Comparison of ENCODE assay signal across 19 cellular contexts in the genomic region with DNA sequence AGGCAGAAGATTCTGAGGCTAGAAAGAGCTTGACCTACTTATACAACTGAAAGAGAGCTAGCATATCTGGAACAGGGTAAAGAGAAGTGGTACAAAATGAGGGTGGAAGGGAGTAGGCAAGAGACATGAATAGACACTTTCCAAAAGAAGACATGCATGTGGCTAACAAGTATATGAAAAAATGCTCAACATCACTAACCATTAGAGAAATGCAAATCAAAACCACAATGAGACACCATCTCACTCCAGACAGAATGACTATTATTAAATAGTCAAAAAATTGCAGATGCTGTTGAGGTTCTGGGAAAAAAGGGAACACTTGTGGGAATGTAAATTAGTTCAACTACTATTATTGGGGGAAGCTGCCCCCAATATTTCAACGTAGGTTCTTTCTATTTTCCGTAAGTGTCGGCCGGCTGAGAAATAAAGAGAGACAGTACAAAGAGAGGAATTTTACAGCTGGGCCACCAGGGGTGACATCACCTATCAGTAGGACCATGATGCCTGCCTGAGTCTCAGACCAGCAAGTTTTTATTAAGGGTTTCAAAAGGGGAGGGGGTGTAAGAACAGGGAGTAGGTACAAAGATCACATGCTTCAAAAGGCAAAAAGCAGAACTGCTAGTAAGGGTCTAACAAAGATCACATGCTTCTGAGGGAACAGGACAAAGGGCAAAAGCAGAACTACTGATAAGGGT. TPM values are rescaled to one million over a fixed set of nuclear protein-coding genes. Genes with fewer than 3 reads are reported as not detected.
DNase-seq lines count a peak whose midpoint lies in the region; ATAC-seq and TF ChIP-seq lines count a peak whose summit lies in the region.
"Not testable (repeated sequence)": the region's sequence is repeated elsewhere in the genome, so short reads cannot be mapped to it uniquely, and the experiment has no call there.
"Had no signal": no experiment of that assay in that cellular context is flagged by ENCODE, and none has a peak within 500 bp of the region (broad histone marks: within the 10 kb centered on the region; RNA-seq: fewer than 3 reads in every experiment).

No MANE protein-coding gene starts in this region.

- H4K20me1 ChIP-seq in Karpas-422 (ENCODE audit: insufficient read depth, low read depth, low read length), result not testable (repeated sequence)

- not testable (repeated sequence) for H3K4me3 ChIP-seq in Karpas-422 (ENCODE audit: low read length)

- not testable (repeated sequence) for H2AFZ ChIP-seq in Karpas-422 (ENCODE audit: low read length)

- not testable (repeated sequence) for DNase-seq in Karpas-422
- DNase-seq in stimulated activated effector memory CD8-positive, alpha-beta T cell treated with anti-CD3 and anti-CD28 coated beads, Interleukin-12 subunit alpha, Interleukin-12 subunit beta, amount 100 ng/mL, for 72 hours (ENCODE audit: low spot score in 2 of 2), result peak in 1 of 2 donors; percentile 25

- not testable (repeated sequence) for H3K4me1 ChIP-seq in Karpas-422 (ENCODE audit: low read length)

- H3K9ac ChIP-seq in Karpas-422 (ENCODE audit: low read length), result not testable (repeated sequence)

- H3K36me3 ChIP-seq in Karpas-422 (ENCODE audit: insufficient read depth, low read length), result not testable (repeated sequence)

- not testable (repeated sequence) for H3K27ac Mint-ChIP-seq in stimulated activated effector memory CD8-positive, alpha-beta T cell treated with anti-CD3 and anti-CD28 coated beads, Interleukin-12 subunit alpha, Interleukin-12 subunit beta, amount 100 ng/mL, for 72 hours

- not testable (repeated sequence) for H3K4me1 Mint-ChIP-seq in stimulated activated effector memory CD8-positive, alpha-beta T cell treated with anti-CD3 and anti-CD28 coated beads, Interleukin-12 subunit alpha, Interleukin-12 subunit beta, amount 100 ng/mL, for 72 hours

- not testable (repeated sequence) for H3K9me2 ChIP-seq in Karpas-422 (replicated peaks; ENCODE audit: insufficient read depth, low read length)

- peak overlapping the region; percentile 20 for H3K4me2 ChIP-seq in Karpas-422 (ENCODE audit: low read depth, low read length, poor library complexity, severe bottlenecking)

- not testable (repeated sequence) for H3K4me3 Mint-ChIP-seq in stimulated activated effector memory CD8-positive, alpha-beta T cell treated with anti-CD3 and anti-CD28 coated beads, Interleukin-12 subunit alpha, Interleukin-12 subunit beta, amount 100 ng/mL, for 72 hours

- TF ChIP-seq POLR2A in GM18505 (IDR thresholded peaks at IDR 0.05; ENCODE audit: borderline replicate concordance, extremely low read depth, insufficient read depth, insufficient read length), result not testable (repeated sequence)

- H3K27ac ChIP-seq in Karpas-422 (ENCODE audit: low read length), result not testable (repeated sequence)

- H3K79me2 ChIP-seq in Karpas-422 (ENCODE audit: low read length), result not testable (repeated sequence)

- not testable (repeated sequence) for H3K9me3 ChIP-seq in Karpas-422 (ENCODE audit: low read length)

- H3K9me3 Mint-ChIP-seq in stimulated activated effector memory CD8-positive, alpha-beta T cell treated with anti-CD3 and anti-CD28 coated beads, Interleukin-12 subunit alpha, Interleukin-12 subunit beta, amount 100 ng/mL, for 72 hours, result not testable (repeated sequence)

- not testable (repeated sequence) for H3K36me3 Mint-ChIP-seq in stimulated activated effector memory CD8-positive, alpha-beta T cell treated with anti-CD3 and anti-CD28 coated beads, Interleukin-12 subunit alpha, Interleukin-12 subunit beta, amount 100 ng/mL, for 72 hours

- not testable (repeated sequence) for H3K27me3 ChIP-seq in Karpas-422 (ENCODE audit: low read length)

- peak; percentile 60 for ATAC-seq in GM18505 (IDR thresholded peaks at IDR 0.05; ENCODE audit: unreplicated experiment)
- ATAC-seq in GM19023 (IDR thresholded peaks at IDR 0.05; ENCODE audit: unreplicated experiment), result peak; percentile 70
- ATAC-seq in GM21367 (IDR thresholded peaks at IDR 0.05; ENCODE audit: unreplicated experiment), result peak; percentile 72
- ATAC-seq in HG02571 (IDR thresholded peaks at IDR 0.05; ENCODE audit: unreplicated experiment), result peak; percentile 78
- peak; percentile 62 for ATAC-seq in HG02973 (IDR thresholded peaks at IDR 0.05; ENCODE audit: unreplicated experiment)
- peak; percentile 58 for ATAC-seq in HG03342 (IDR thresholded peaks at IDR 0.05; ENCODE audit: unreplicated experiment)
- ATAC-seq in stimulated activated effector memory CD8-positive, alpha-beta T cell treated with anti-CD3 and anti-CD28 coated beads, Interleukin-12 subunit alpha, Interleukin-12 subunit beta, amount 100 ng/mL, for 72 hours, result peak; percentile 78

RNA-seq across cellular contexts. Expression of a gene that starts 32.9 kb away (rescaled TPM):
- total RNA-seq in Karpas-422 (2014; rRNA removed; shearing (Covaris generic); ENCODE audit: low replicate concordance), result not detected in 2 replicates
- total RNA-seq: activated T-helper 2 cell treated with anti-CD3 and anti-CD28 coated beads, Interferon-gamma antibody, Interleukin-2, Interleukin-4, amounts not matched to agents 10 μg/mL and 5 μg/mL and 100 μg/mL, durations not matched to agents 14 hours and 24 hours and 36 hours; ascending aorta; Calu3; dermis blood vessel endothelial cell; fibroblast of lung; GM23248; HFFc6; M059J; natural killer cell treated with Interleukin-12 subunit alpha and Interleukin-12 subunit beta and Interleukin-15 and Interleukin-18, amount 100 ng/mL, for 72 hours; Right ventricle myocardium inferior had no signal

RNA-seq across cellular contexts. Expression of a gene that starts 50.8 kb away (rescaled TPM):
- total RNA-seq in Karpas-422 (2014; rRNA removed; shearing (Covaris generic); ENCODE audit: low replicate concordance), result not detected in 2 replicates
- total RNA-seq: ascending aorta, dermis blood vessel endothelial cell, fibroblast of lung, GM23248, HFFc6, IMR-90, M059J, Right ventricle myocardium inferior had no signal
